Comparison of ENCODE assay signal across 2 cellular contexts in genomic region chr7:113664867-113665266, GRCh38.
TF ChIP-seq lines count a peak whose summit lies in the region.

No MANE protein-coding gene starts in this region.

TF ChIP-seq in IMR-90, 13 proteins besides CTCF, POLR2A, EP300 and RAD21:
- no peak for TF ChIP-seq RCOR1 (IDR thresholded peaks at IDR 0.05; ENCODE audit: insufficient replicate concordance, low read length)
- TF ChIP-seq CEBPB (IDR thresholded peaks at IDR 0.05; ENCODE audit: low read depth, low read length): no peak
- no peak for TF ChIP-seq FOS (IDR thresholded peaks at IDR 0.05; ENCODE audit: low read depth, low read length)
- no peak for TF ChIP-seq BHLHE40 (IDR thresholded peaks at IDR 0.05; ENCODE audit: low read depth, low read length)
- TF ChIP-seq SMC3 (IDR thresholded peaks at IDR 0.05; ENCODE audit: low read depth, low read length): no peak
- no peak for TF ChIP-seq MAZ (IDR thresholded peaks at IDR 0.05; ENCODE audit: borderline replicate concordance, low read depth, low read length)
- TF ChIP-seq CHD1 (IDR thresholded peaks at IDR 0.05; ENCODE audit: low read depth, low read length): no peak
- no peak for TF ChIP-seq USF2 (IDR thresholded peaks at IDR 0.05; ENCODE audit: low read depth, low read length)
- no peak for TF ChIP-seq NFE2L2 (IDR thresholded peaks at IDR 0.05; ENCODE audit: low read depth, low read length)
- TF ChIP-seq RFX5 (IDR thresholded peaks at IDR 0.05; ENCODE audit: low read depth, low read length): no peak
- TF ChIP-seq ELK1 (IDR thresholded peaks at IDR 0.05; ENCODE audit: borderline replicate concordance, low read depth, low read length): no peak
- TF ChIP-seq MAFK (IDR thresholded peaks at IDR 0.05; ENCODE audit: low read depth, low read length): no peak

TF ChIP-seq in HepG2, 621 proteins besides CTCF, POLR2A, EP300 and RAD21:
- TF ChIP-seq ATF6 (CRISPR knock-in tag; conservative IDR thresholded peaks at IDR 0.05): no peak
- TF ChIP-seq ARNT2 (CRISPR knock-in tag; IDR thresholded peaks at IDR 0.05; ENCODE audit: low read depth): no peak
- TF ChIP-seq ZNF18 (CRISPR knock-in tag; IDR thresholded peaks at IDR 0.05; ENCODE audit: insufficient replicate concordance): no peak
- TF ChIP-seq ZNF674 (CRISPR knock-in tag; IDR thresholded peaks at IDR 0.05; ENCODE audit: low read depth): no peak
